In the genomic region with DNA sequence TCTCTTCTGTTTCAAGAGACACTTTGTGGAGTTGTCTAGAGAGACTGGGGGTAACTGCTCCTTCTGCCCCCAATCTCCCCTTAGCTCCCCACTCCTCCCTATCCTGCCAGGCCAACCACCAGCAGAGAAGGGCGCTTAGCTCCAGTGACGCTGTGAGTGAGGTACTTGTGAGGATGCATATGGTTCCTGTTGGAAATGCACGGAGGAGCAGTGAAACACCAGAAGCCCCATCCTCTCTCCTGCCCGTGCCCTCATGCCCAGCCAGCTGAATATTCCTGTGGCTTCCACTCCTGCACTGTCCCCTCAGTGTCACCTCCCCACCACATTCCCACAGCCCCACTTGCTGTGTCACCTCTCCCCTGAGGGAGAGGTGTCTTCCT, we compare ENCODE assay signal across 10 cellular contexts. TPM values are rescaled to one million over a fixed set of nuclear protein-coding genes. Genes with fewer than 3 reads are reported as not detected.
DNase-seq lines count a peak whose midpoint lies in the region; ATAC-seq, FAIRE-seq and TF ChIP-seq lines count a peak whose summit lies in the region.
"Had no signal": no experiment of that assay in that cellular context is flagged by ENCODE, and none has a peak within 500 bp of the region (broad histone marks: within the 10 kb centered on the region; RNA-seq: fewer than 3 reads in every experiment).

No MANE protein-coding gene starts in this region.

- ATAC-seq in HG02678 (IDR thresholded peaks at IDR 0.05; ENCODE audit: unreplicated experiment): peak; percentile 0
- ATAC-seq in activated naive CD4-positive, alpha-beta T cell treated with anti-CD3 and anti-CD28 coated beads, Interleukin-2, amount 50 U/mL, for 72 hours: no peak
- ATAC-seq: left colon had no signal

- H3K9me3 Mint-ChIP-seq in activated naive CD4-positive, alpha-beta T cell treated with anti-CD3 and anti-CD28 coated beads, Interleukin-2, amount 50 U/mL, for 72 hours: no peaks in the 10 kb centered on the region

- no peaks in the 10 kb centered on the region for H3K9me3 ChIP-seq in ovary

- intact Hi-C loops in ovary (cut with DNase I): loop anchor here in 1 of 4 donors (5.0 kb wide), 1 partner anchor 59 kb away; no protein-coding TSS in a partner anchor

- FAIRE-seq in GM12891 (lab: Jason Lieb, UNC): peak; percentile 26

- H3K36me3 Mint-ChIP-seq in activated naive CD4-positive, alpha-beta T cell treated with anti-CD3 and anti-CD28 coated beads, Interleukin-2, amount 50 U/mL, for 72 hours: no peaks in the 10 kb centered on the region

- H3K27me3 ChIP-seq in ovary: no peaks in the 10 kb centered on the region

- TF ChIP-seq POLR2A in GM12891 (IDR thresholded peaks at IDR 0.05; ENCODE audit: low read depth, low read length): no peak
- no peak for TF ChIP-seq POLR2A in ovary (IDR thresholded peaks at IDR 0.05)

- peaks cover 23% of the 10 kb centered on the region for H3K4me1 ChIP-seq in ovary (ENCODE audit: insufficient read depth)

- peak overlapping the region; percentile 11 to 81 for H3K27ac Mint-ChIP-seq in activated naive CD4-positive, alpha-beta T cell treated with anti-CD3 and anti-CD28 coated beads, Interleukin-2, amount 50 U/mL, for 72 hours

- TF ChIP-seq EP300 in ovary (IDR thresholded peaks at IDR 0.05): no peak

- DNase-seq in GM12891 (ENCODE audit: insufficient read length, low spot score): no peak
- no peak for DNase-seq in activated naive CD4-positive, alpha-beta T cell treated with anti-CD3 and anti-CD28 coated beads, Interleukin-2, amount 50 U/mL, for 72 hours (ENCODE audit: low spot score in 2 of 2)
- no peak for DNase-seq in ovary
- DNase-seq in cerebellum (ENCODE audit: low spot score): no peak
- no peak for DNase-seq in COR-L47 (lab: John Stamatoyannopoulos, UW)
- no peak for DNase-seq in NCI-H1436 treated with DMSO at 0.1 percent for 48 hours (lab: John Stamatoyannopoulos, UW)
- DNase-seq in NCI-H1694 (lab: John Stamatoyannopoulos, UW): no peak
- DNase-seq: left colon, NCI-H774 had no signal

- H3K27ac ChIP-seq in ovary: peak overlapping the region; percentile 70 to 88

- WGBS in ovary, 3 donors: 72 to 91% (median 88%) methylated on average over 4 of the region's 4 CpGs

- no peaks in the 10 kb centered on the region for H3K36me3 ChIP-seq in ovary

- TF ChIP-seq CTCF in ovary (IDR thresholded peaks at IDR 0.05): no peak

- H3K4me3 ChIP-seq in ovary: no peak overlapping the region

TF ChIP-seq in GM12891, 5 proteins besides CTCF, POLR2A, EP300 and RAD21:
- no peak for TF ChIP-seq POLR2AphosphoS5 (IDR thresholded peaks at IDR 0.05; ENCODE audit: low read depth, low read length)
- TF ChIP-seq PAX5 (IDR thresholded peaks at IDR 0.05; ENCODE audit: insufficient read depth, low read length, severe bottlenecking): no peak
- TF ChIP-seq SPI1 (IDR thresholded peaks at IDR 0.05; ENCODE audit: low read depth, low read length): no peak
- no peak for TF ChIP-seq POU2F2 (IDR thresholded peaks at IDR 0.05; ENCODE audit: low read depth, low read length)
- TF ChIP-seq TAF1 (IDR thresholded peaks at IDR 0.05; ENCODE audit: low read depth, low read length): no peak

RNA-seq across cellular contexts. Expression of gene NT5E, which starts 11.9 kb away (rescaled TPM):
- polyA plus RNA-seq in GM12891 (2012; ENCODE audit: low read depth, missing spikeins): 3.2 TPM
- total RNA-seq in activated naive CD4-positive, alpha-beta T cell treated with anti-CD3 and anti-CD28 coated beads, Interleukin-2, amount 50 U/mL, for 72 hours: under 1 TPM; 0.93 to 0.97 TPM
- total RNA-seq in ovary (10 to 100 TPM; 32.5 to 67.2 (median 47.4) TPM), cerebellum (4.2 TPM)
- polyA plus RNA-seq in ovary: 10 to 100 TPM; 29.3 to 68.7 TPM
